In the genomic region with DNA sequence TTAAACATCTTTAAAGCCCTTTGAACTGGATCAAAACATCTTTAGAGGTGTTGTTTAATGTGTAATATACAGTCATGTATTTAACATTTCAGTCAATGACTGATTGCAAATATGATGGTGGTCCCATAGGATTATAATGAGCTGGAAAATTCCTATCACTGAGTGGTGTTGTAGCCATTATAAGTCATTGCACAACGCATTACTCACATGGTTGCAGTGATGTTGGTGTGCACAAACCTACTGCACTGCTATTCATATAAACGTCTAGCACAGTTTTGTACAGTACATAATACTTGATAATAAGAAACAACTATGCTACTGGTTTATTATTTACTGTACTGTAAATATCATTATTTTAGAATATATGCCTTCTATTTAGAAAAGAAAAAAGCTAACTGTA, we compare ENCODE assay signal across 24 cellular contexts.
DNase-seq lines count a peak whose midpoint lies in the region.
"Had no signal": no experiment of that assay in that cellular context is flagged by ENCODE, and none has a peak within 500 bp of the region (broad histone marks: within the 10 kb centered on the region; RNA-seq: fewer than 3 reads in every experiment).

No MANE protein-coding gene starts in this region.

- DNase-seq in EL = peak; percentile 5
- DNase-seq in RKO (ENCODE audit: low spot score) = peak; percentile 34
- DNase-seq in fibroblast of gingiva (ENCODE audit: low read depth) = peak; percentile 56
- peak; percentile 45 to 63 for DNase-seq in trophoblast cell
- DNase-seq in COLO668 (lab: John Stamatoyannopoulos, UW; ENCODE audit: unreplicated experiment) = no peak
- no peak for DNase-seq in SKM-1 treated with dmso at 0.1 percent for 144 hours (lab: John Stamatoyannopoulos, UW; ENCODE audit: unreplicated experiment)
- no peak for DNase-seq in NCI-H524 treated with DMSO at 0.1 percent for 48 hours (lab: John Stamatoyannopoulos, UW)
- no peak for DNase-seq in H4 (ENCODE audit: low spot score)
- DNase-seq: activated CD4-positive, alpha-beta T cell treated with anti-CD3 and anti-CD28 coated beads, Interleukin-2, amount 10 ng/mL, durations not matched to agents 24 days and 14 days; CD4-positive, alpha-beta memory T cell; colonic mucosa; effector memory CD4-positive, alpha-beta T cell; hippocampal formation; Karpas-422; left cardiac atrium; NCI-H146; NCI-H774; ovary; stimulated activated naive B cell treated with anti-CD40 and anti-IgM and Interleukin-4, amounts not matched to agents 10 μg/mL and 1 μg/mL and 100 μg/mL, for 72 hours; SW 1271 had no signal

- no CpG with 5 or more reads among the region's 2 CpGs for WGBS in trophoblast cell (ENCODE audit: extremely low coverage, insufficient coverage, insufficient read length)

- H3K4ac ChIP-seq in trophoblast cell (ENCODE audit: low read depth, low read length) = no peak overlapping the region

- H3K4me1 ChIP-seq in trophoblast cell (ENCODE audit: control insufficient read depth in 1 of 2, insufficient read depth in 2 of 2, low read length in 2 of 2) = no peaks in the 10 kb centered on the region
- H3K4me1 ChIP-seq: A549, colonic mucosa had no signal

- no peak overlapping the region for H3K18ac ChIP-seq in trophoblast cell (ENCODE audit: low read length)

- no peak overlapping the region for H3K4me2 ChIP-seq in trophoblast cell (ENCODE audit: low read length)
- H3K4me2 ChIP-seq: A549 had no signal

- no peak overlapping the region for H3K9ac ChIP-seq in trophoblast cell (ENCODE audit: low read length)

- no peaks in the 10 kb centered on the region for H3K79me1 ChIP-seq in trophoblast cell (ENCODE audit: low read length)

- H3K4me3 ChIP-seq in trophoblast cell (ENCODE audit: low read depth, low read length) = no peak overlapping the region
- H3K4me3 ChIP-seq: A549, cardiac muscle cell, colonic mucosa, gastroesophageal sphincter, ovary, skin epidermis had no signal

- H2BK5ac ChIP-seq in trophoblast cell (ENCODE audit: low read depth, low read length, poor library complexity) = no peak overlapping the region

- H3K14ac ChIP-seq in trophoblast cell (ENCODE audit: low read length) = no peak overlapping the region

- no peak overlapping the region for H3K23ac ChIP-seq in trophoblast cell (ENCODE audit: low read length)

- no peak overlapping the region for H4K8ac ChIP-seq in trophoblast cell (ENCODE audit: low read depth, low read length)

- H3K9me3 ChIP-seq in trophoblast cell (ENCODE audit: insufficient read depth, low read depth, low read length) = no peaks in the 10 kb centered on the region
- H3K9me3 ChIP-seq: A549, colonic mucosa, gastroesophageal sphincter, ovary had no signal

- no peaks in the 10 kb centered on the region for H3K27me3 ChIP-seq in trophoblast cell (ENCODE audit: insufficient read depth, low read length)
- H3K27me3 ChIP-seq: colonic mucosa, gastroesophageal sphincter, ovary had no signal

- H2AFZ ChIP-seq in trophoblast cell (ENCODE audit: insufficient read depth, low read length, poor library complexity) = no peak overlapping the region

- no peak overlapping the region for H4K12ac ChIP-seq in trophoblast cell (ENCODE audit: low read depth, low read length)

- H3K79me2 ChIP-seq in trophoblast cell (ENCODE audit: control insufficient read depth, insufficient read depth, low read length, poor library complexity) = no peaks in the 10 kb centered on the region

- no peaks in the 10 kb centered on the region for H3K36me3 ChIP-seq in trophoblast cell (ENCODE audit: control insufficient read depth in 1 of 2, insufficient read depth in 2 of 2, low read length in 2 of 2)
- H3K36me3 ChIP-seq: cardiac muscle cell, colonic mucosa, gastroesophageal sphincter, ovary had no signal

- no peak overlapping the region for H2BK12ac ChIP-seq in trophoblast cell (ENCODE audit: low read length)

- H2AK5ac ChIP-seq in trophoblast cell (ENCODE audit: low read length) = no peak overlapping the region

- no peak overlapping the region for H3K27ac ChIP-seq in trophoblast cell (ENCODE audit: low read depth, low read length)
- H3K27ac ChIP-seq: A549, cardiac muscle cell, colonic mucosa, gastroesophageal sphincter, ovary, skin epidermis had no signal

- no peak overlapping the region for H2BK120ac ChIP-seq in trophoblast cell (ENCODE audit: insufficient read depth, low read length, poor library complexity)

- H4K91ac ChIP-seq in trophoblast cell (ENCODE audit: low read depth, low read length) = no peak overlapping the region

Comparison
In these comparisons a context has a peak if more than half of its experiments do, and no peak if none do; other contexts are left out.
1. DNase-seq: peak in EL (single experiment), RKO (single experiment), fibroblast of gingiva (single experiment) and trophoblast cell (2 of 2); none in COLO668 (single experiment), SKM-1 treated with dmso at 0.1 percent for 144 hours (single experiment), NCI-H524 treated with DMSO at 0.1 percent for 48 hours (single experiment) and H4 (single experiment).